ENCODE assay signal across 3 cellular contexts in the genomic region with DNA sequence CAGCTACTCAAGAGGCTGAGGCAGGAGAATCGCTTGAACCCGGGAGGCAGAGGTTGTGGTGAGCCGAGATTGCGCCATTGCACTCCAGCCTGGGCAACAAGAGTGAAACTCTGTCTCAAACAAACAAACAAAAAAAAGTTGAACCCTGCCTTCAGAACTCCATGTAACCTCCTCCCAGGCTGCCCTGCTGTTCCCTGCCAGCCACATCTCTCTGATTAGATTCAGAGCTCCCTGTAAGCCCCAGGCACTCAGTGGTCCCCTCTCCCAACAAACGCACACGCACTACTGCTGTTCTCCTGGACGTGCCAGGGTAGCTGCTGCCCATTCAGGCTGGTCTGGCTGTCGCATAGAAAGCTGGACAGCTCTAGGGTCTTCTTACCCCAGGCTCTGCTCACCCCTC. TPM values are rescaled to one million over a fixed set of nuclear protein-coding genes. Genes with fewer than 3 reads are reported as not detected.
"Had no signal": no experiment of that assay in that cellular context is flagged by ENCODE, and none has a peak within 500 bp of the region (broad histone marks: within the 10 kb centered on the region; RNA-seq: fewer than 3 reads in every experiment).

No MANE protein-coding gene starts in this region.

RNA-seq across cellular contexts. Expression of gene CACNA2D2, which starts 9.5 kb away (rescaled TPM):
- total RNA-seq: M059J, PC-9, SJCRH30 had no signal
